1 cellular context compared by ENCODE assay signal in the genomic region with DNA sequence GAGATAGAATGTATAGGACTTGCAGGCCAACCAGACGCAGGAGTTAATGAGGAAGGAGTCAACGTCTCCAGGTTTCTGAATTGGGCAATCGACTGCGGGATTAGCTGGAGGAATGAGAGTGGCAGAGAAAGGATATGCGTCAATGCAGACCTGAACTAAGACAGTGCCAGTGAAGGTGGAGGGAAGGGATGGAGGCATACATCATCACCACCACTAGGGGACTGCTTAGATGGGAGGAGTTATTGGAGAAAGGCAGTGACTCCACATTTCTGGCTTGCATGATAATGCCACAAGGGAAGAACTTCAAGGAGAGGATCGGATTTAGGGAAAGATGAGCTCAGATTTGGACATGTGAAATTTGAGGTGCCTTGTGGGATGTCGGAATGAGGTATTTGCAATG.
TF ChIP-seq lines count a peak whose summit lies in the region.

No MANE protein-coding gene starts in this region.

TF ChIP-seq in HepG2, 621 proteins besides CTCF, POLR2A, EP300 and RAD21 (continued from another document):
- TF ChIP-seq, protein P1, sequence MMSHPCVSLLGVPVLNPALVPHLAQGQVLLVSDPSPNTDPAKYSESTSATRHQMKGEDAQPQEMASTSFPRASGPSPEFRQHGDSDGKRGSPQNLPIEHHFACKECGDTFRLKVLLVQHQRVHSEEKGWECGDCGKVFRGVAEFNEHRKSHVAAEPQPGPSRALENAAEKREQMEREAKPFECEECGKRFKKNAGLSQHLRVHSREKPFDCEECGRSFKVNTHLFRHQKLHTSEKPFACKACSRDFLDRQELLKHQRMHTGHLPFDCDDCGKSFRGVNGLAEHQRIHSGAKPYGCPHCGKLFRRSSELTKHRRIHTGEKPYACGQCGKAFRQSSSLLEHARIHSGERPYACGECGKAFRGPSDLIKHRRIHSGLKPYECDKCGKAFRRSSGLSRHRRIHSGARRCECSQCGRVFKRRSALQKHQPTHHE (CRISPR knock-in tag; IDR thresholded peaks at IDR 0.05; ENCODE audit: borderline replicate concordance), result no peak
- TF ChIP-seq NFE2 (CRISPR knock-in tag; IDR thresholded peaks at IDR 0.05) (peak; percentile 40; the same call in 1 of the 2 replicates), SMC3 (IDR thresholded peaks at IDR 0.05; ENCODE audit: low read length) (peak; percentile 36; the same call in 1 of the 2 replicates)
TF ChIP-seq in HepG2: peak in this region for 4.
